ENCODE assay signal across 27 cellular contexts in genomic region chr11:40286137-40286536, GRCh38.
"Had no signal": no experiment of that assay in that cellular context is flagged by ENCODE, and none has a peak within 500 bp of the region (broad histone marks: within the 10 kb centered on the region; RNA-seq: fewer than 3 reads in every experiment).

No MANE protein-coding gene starts in this region.

- H3K27me3 ChIP-seq: adrenal gland, body of pancreas, breast epithelium had no signal

- FAIRE-seq: astrocyte had no signal

- H3K4me1 Mint-ChIP-seq: activated CD4-positive, alpha-beta T cell treated with anti-CD3 and anti-CD28 coated beads for 36 hours; activated CD4-positive, alpha-beta T cell treated with anti-CD3 and anti-CD28 coated beads, Interleukin-2, amount 10 ng/mL, durations not matched to agents 7 days and 5 days had no signal

- H3K4me3 Mint-ChIP-seq: activated CD4-positive, alpha-beta T cell treated with anti-CD3 and anti-CD28 coated beads for 36 hours; activated CD4-positive, alpha-beta T cell treated with anti-CD3 and anti-CD28 coated beads, Interleukin-2, amount 10 ng/mL, durations not matched to agents 7 days and 5 days; activated CD8-positive, alpha-beta T cell treated with anti-CD3 and anti-CD28 coated beads, Interleukin-2, amount 10 ng/mL, durations not matched to agents 7 days and 5 days; activated naive CD4-positive, alpha-beta T cell treated with anti-CD3 and anti-CD28 coated beads for 36 hours; activated T-cell treated with anti-CD3 and anti-CD28 coated beads, Interleukin-2, amount 50 U/mL, for 4 hours; activated T-helper 1 cell treated with anti-CD3 and anti-CD28 coated beads, Interleukin-12 subunit alpha, Interleukin-12 subunit beta, Interleukin-2, Interleukin-4 antibody, amounts not matched to agents 30 ng/mL and 10 ng/mL and 1 ng/mL, durations not matched to agents 14 hours and 24 hours and 36 hours; T-helper 1 cell treated with Interleukin-12 subunit alpha and Interleukin-12 subunit beta and Interleukin-4 antibody, amounts not matched to agents 30 μg/mL and 1 μg/mL, for 36 hours; T-helper 2 cell treated with Interferon-gamma antibody and Interleukin-4, amounts not matched to agents 5 μg/mL and 100 μg/mL, for 36 hours; WTC11 had no signal

- H3K27ac ChIP-seq: adrenal gland, body of pancreas, SJCRH30 had no signal

- DNase-seq: activated CD4-positive, alpha-beta T cell treated with anti-CD3 and anti-CD28 coated beads for 36 hours; activated CD4-positive, alpha-beta T cell treated with anti-CD3 and anti-CD28 coated beads, Interleukin-2, amount 10 ng/mL, durations not matched to agents 7 days and 5 days; activated CD4-positive, alpha-beta T cell treated with anti-CD3 and anti-CD28 coated beads, Interleukin-2, amount 50 U/mL, for 48 hours; activated CD8-positive, alpha-beta T cell treated with anti-CD3 and anti-CD28 coated beads, Interleukin-2, amount 10 ng/mL, durations not matched to agents 7 days and 5 days; activated gamma-delta T cell treated with Interleukin-2 at 50 U/mL for 16 hours; activated naive CD4-positive, alpha-beta T cell treated with anti-CD3 and anti-CD28 coated beads for 36 hours; activated T-cell treated with anti-CD3 and anti-CD28 coated beads, Interleukin-2, amount 50 U/mL, for 4 hours; adrenal gland; body of pancreas; NCI-H1105; NCI-H1417 treated with DMSO at 0.1 percent for 48 hours; NCI-H187 treated with DMSO at 0.1 percent for 48 hours; NCI-H2081; NCI-H226; NCI-H524 treated with DMSO at 0.1 percent for 48 hours; NK-92 treated with Interleukin-12 subunit alpha and Interleukin-12 subunit beta, amount 100 ng/mL, for 24 hours; SHP77; SJCRH30; SK-N-SH had no signal

- H3K36me3 Mint-ChIP-seq: activated naive CD4-positive, alpha-beta T cell treated with anti-CD3 and anti-CD28 coated beads, Interleukin-2, amount 50 U/mL, for 72 hours; WTC11 had no signal

- H3K27me3 Mint-ChIP-seq: activated CD4-positive, alpha-beta T cell treated with anti-CD3 and anti-CD28 coated beads for 36 hours; activated CD4-positive, alpha-beta T cell treated with anti-CD3 and anti-CD28 coated beads, Interleukin-2, amount 10 ng/mL, durations not matched to agents 7 days and 5 days had no signal

- ATAC-seq: activated CD4-positive, alpha-beta T cell treated with anti-CD3 and anti-CD28 coated beads for 36 hours; activated CD4-positive, CD25-positive, alpha-beta regulatory T cell treated with anti-CD3 and anti-CD28 coated beads, Interleukin-2, amount 50 U/mL, for 24 hours; activated CD8-positive, alpha-beta T cell treated with anti-CD3 and anti-CD28 coated beads, Interleukin-2, amount 10 ng/mL, durations not matched to agents 7 days and 5 days; activated naive CD4-positive, alpha-beta T cell treated with anti-CD3 and anti-CD28 coated beads, Interleukin-2, amount 50 U/mL, for 72 hours; activated T-cell treated with anti-CD3 and anti-CD28 coated beads, Interleukin-2, amount 50 U/mL, for 4 hours; body of pancreas; WTC11 had no signal

- H3K9me3 ChIP-seq: adrenal gland, body of pancreas, breast epithelium, SJCRH30, SK-N-SH had no signal

- H3K4me2 ChIP-seq: SK-N-SH had no signal

- H3K4me3 ChIP-seq: adrenal gland, body of pancreas, breast epithelium, SJCRH30 had no signal

- H3K27ac Mint-ChIP-seq: activated CD4-positive, alpha-beta T cell treated with anti-CD3 and anti-CD28 coated beads for 36 hours; activated CD4-positive, alpha-beta T cell treated with anti-CD3 and anti-CD28 coated beads, Interleukin-2, amount 10 ng/mL, durations not matched to agents 7 days and 5 days; activated CD8-positive, alpha-beta T cell treated with anti-CD3 and anti-CD28 coated beads, Interleukin-2, amount 10 ng/mL, durations not matched to agents 7 days and 5 days; activated naive CD4-positive, alpha-beta T cell treated with anti-CD3 and anti-CD28 coated beads for 36 hours; activated naive CD4-positive, alpha-beta T cell treated with anti-CD3 and anti-CD28 coated beads, Interleukin-2, amount 50 U/mL, for 72 hours; activated T-helper 1 cell treated with anti-CD3 and anti-CD28 coated beads, Interleukin-12 subunit alpha, Interleukin-12 subunit beta, Interleukin-2, Interleukin-4 antibody, amounts not matched to agents 30 ng/mL and 10 ng/mL and 1 ng/mL, durations not matched to agents 14 hours and 24 hours and 36 hours; T-helper 1 cell treated with Interleukin-12 subunit alpha and Interleukin-12 subunit beta and Interleukin-4 antibody, amounts not matched to agents 30 μg/mL and 1 μg/mL, for 36 hours; T-helper 2 cell treated with Interferon-gamma antibody and Interleukin-4, amounts not matched to agents 5 μg/mL and 100 μg/mL, for 36 hours; WTC11 had no signal

- H3K9ac ChIP-seq: SK-N-SH had no signal

- H3K9me3 Mint-ChIP-seq: activated CD4-positive, alpha-beta T cell treated with anti-CD3 and anti-CD28 coated beads, Interleukin-2, amount 10 ng/mL, durations not matched to agents 7 days and 5 days; activated naive CD4-positive, alpha-beta T cell treated with anti-CD3 and anti-CD28 coated beads for 36 hours; activated T-cell treated with anti-CD3 and anti-CD28 coated beads, Interleukin-2, amount 50 U/mL, for 4 hours; activated T-helper 1 cell treated with anti-CD3 and anti-CD28 coated beads, Interleukin-12 subunit alpha, Interleukin-12 subunit beta, Interleukin-2, Interleukin-4 antibody, amounts not matched to agents 30 ng/mL and 10 ng/mL and 1 ng/mL, durations not matched to agents 14 hours and 24 hours and 36 hours; T-helper 1 cell treated with Interleukin-12 subunit alpha and Interleukin-12 subunit beta and Interleukin-4 antibody, amounts not matched to agents 30 μg/mL and 1 μg/mL, for 36 hours; WTC11 had no signal

- H3K36me3 ChIP-seq: adrenal gland, breast epithelium, SJCRH30 had no signal

- H3K4me1 ChIP-seq: adrenal gland, body of pancreas had no signal
